13 cellular contexts compared by ENCODE assay signal in the genomic region with DNA sequence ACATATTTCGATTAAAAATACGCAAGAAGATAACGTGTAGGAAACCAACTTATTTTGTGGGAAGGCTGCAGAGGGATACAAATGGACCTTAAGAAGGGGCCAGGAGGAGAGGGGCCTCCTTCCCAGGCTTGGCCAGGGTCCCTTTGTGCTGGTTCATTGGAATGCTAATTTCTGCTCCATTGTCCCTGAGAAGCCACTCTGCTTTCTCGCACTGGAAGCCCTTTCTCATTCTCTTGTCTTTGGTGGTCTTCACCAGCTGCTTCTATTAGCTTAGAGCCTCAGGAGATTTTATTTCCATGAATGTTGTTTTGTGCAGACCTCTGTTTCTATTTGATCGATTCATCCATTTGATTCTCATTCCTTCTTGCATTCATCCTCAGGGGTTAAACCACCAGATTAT.
"Had no signal": no experiment of that assay in that cellular context is flagged by ENCODE, and none has a peak within 500 bp of the region (broad histone marks: within the 10 kb centered on the region; RNA-seq: fewer than 3 reads in every experiment).

No MANE protein-coding gene starts in this region.

- H3K27me3 Mint-ChIP-seq: activated B cell treated with CpG ODN at 0.5 μM for 24 hours; activated CD4-positive, alpha-beta T cell treated with anti-CD3 and anti-CD28 coated beads, Interleukin-2, amount 10 ng/mL, durations not matched to agents 24 days and 14 days; activated naive CD8-positive, alpha-beta T cell; stimulated activated naive CD8-positive, alpha-beta T cell treated with anti-CD3 and anti-CD28 coated beads, Interleukin-15, amount 100 ng/mL, for 72 hours had no signal

- DNase-seq: activated B cell treated with CpG ODN at 0.5 μM for 24 hours; activated CD4-positive, alpha-beta T cell treated with anti-CD3 and anti-CD28 coated beads, Interleukin-2, amount 10 ng/mL, durations not matched to agents 24 days and 14 days; activated gamma-delta T cell treated with Interleukin-2 at 50 U/mL for 16 hours; amniotic stem cell; mesenchymal stem cell; spleen; stimulated activated naive CD8-positive, alpha-beta T cell treated with anti-CD3 and anti-CD28 coated beads, Interleukin-15, amount 100 ng/mL, for 72 hours; T-helper 2 cell; upper lobe of right lung had no signal

- H3K27ac Mint-ChIP-seq: activated B cell treated with CpG ODN at 0.5 μM for 24 hours; activated CD4-positive, alpha-beta T cell treated with anti-CD3 and anti-CD28 coated beads, Interleukin-2, amount 10 ng/mL, durations not matched to agents 24 days and 14 days; activated naive CD8-positive, alpha-beta T cell; natural killer cell treated with Interleukin-12 subunit alpha and Interleukin-12 subunit beta and Interleukin-15 and Interleukin-18, amount 100 ng/mL, for 72 hours; stimulated activated naive CD8-positive, alpha-beta T cell treated with anti-CD3 and anti-CD28 coated beads, Interleukin-15, amount 100 ng/mL, for 72 hours had no signal

- H3K27ac ChIP-seq: heart left ventricle, spleen, testis, upper lobe of right lung had no signal

- H3K4me1 ChIP-seq: spleen, testis, upper lobe of right lung had no signal

- H3K36me3 ChIP-seq: heart left ventricle, spleen, upper lobe of right lung had no signal

- H3K36me3 Mint-ChIP-seq: activated naive CD8-positive, alpha-beta T cell; natural killer cell treated with Interleukin-12 subunit alpha and Interleukin-12 subunit beta and Interleukin-15 and Interleukin-18, amount 100 ng/mL, for 72 hours had no signal

- H3K9me3 ChIP-seq: heart left ventricle, spleen, testis, upper lobe of right lung had no signal

- H3K4me1 Mint-ChIP-seq: activated B cell treated with CpG ODN at 0.5 μM for 24 hours; activated CD4-positive, alpha-beta T cell treated with anti-CD3 and anti-CD28 coated beads, Interleukin-2, amount 10 ng/mL, durations not matched to agents 24 days and 14 days; stimulated activated naive CD8-positive, alpha-beta T cell treated with anti-CD3 and anti-CD28 coated beads, Interleukin-15, amount 100 ng/mL, for 72 hours had no signal

- H3K4me3 Mint-ChIP-seq: activated B cell treated with CpG ODN at 0.5 μM for 24 hours; activated CD4-positive, alpha-beta T cell treated with anti-CD3 and anti-CD28 coated beads, Interleukin-2, amount 10 ng/mL, durations not matched to agents 24 days and 14 days; activated naive CD8-positive, alpha-beta T cell; natural killer cell treated with Interleukin-12 subunit alpha and Interleukin-12 subunit beta and Interleukin-15 and Interleukin-18, amount 100 ng/mL, for 72 hours; stimulated activated naive CD8-positive, alpha-beta T cell treated with anti-CD3 and anti-CD28 coated beads, Interleukin-15, amount 100 ng/mL, for 72 hours had no signal

- ATAC-seq: natural killer cell treated with Interleukin-12 subunit alpha and Interleukin-12 subunit beta and Interleukin-15 and Interleukin-18, amount 100 ng/mL, for 72 hours; stimulated activated naive CD8-positive, alpha-beta T cell treated with anti-CD3 and anti-CD28 coated beads, Interleukin-15, amount 100 ng/mL, for 72 hours; upper lobe of right lung had no signal

- H3K4me3 ChIP-seq: heart left ventricle, spleen, testis, upper lobe of right lung had no signal

- H3K27me3 ChIP-seq: heart left ventricle, spleen, testis, upper lobe of right lung had no signal

- H3K9me3 Mint-ChIP-seq: activated B cell treated with CpG ODN at 0.5 μM for 24 hours; activated CD4-positive, alpha-beta T cell treated with anti-CD3 and anti-CD28 coated beads, Interleukin-2, amount 10 ng/mL, durations not matched to agents 24 days and 14 days; natural killer cell treated with Interleukin-12 subunit alpha and Interleukin-12 subunit beta and Interleukin-15 and Interleukin-18, amount 100 ng/mL, for 72 hours; stimulated activated naive CD8-positive, alpha-beta T cell treated with anti-CD3 and anti-CD28 coated beads, Interleukin-15, amount 100 ng/mL, for 72 hours had no signal
